ENCODE assay signal across 11 cellular contexts in genomic region chr6:36683145-36683655, GRCh38. TPM values are rescaled to one million over a fixed set of nuclear protein-coding genes. Genes with fewer than 3 reads are reported as not detected.
DNase-seq lines count a peak whose midpoint lies in the region; ATAC-seq and TF ChIP-seq lines count a peak whose summit lies in the region.
"Had no signal": no experiment of that assay in that cellular context is flagged by ENCODE, and none has a peak within 500 bp of the region (broad histone marks: within the 10 kb centered on the region; RNA-seq: fewer than 3 reads in every experiment).

No MANE protein-coding gene starts in this region.

- peaks cover 41% of the 10 kb centered on the region for H3K4me1 Mint-ChIP-seq in activated CD4-positive, alpha-beta T cell treated with anti-CD3 and anti-CD28 coated beads, Interleukin-2, amount 10 ng/mL, durations not matched to agents 24 days and 14 days

- no peak for ATAC-seq in HG03571 (IDR thresholded peaks at IDR 0.05; ENCODE audit: unreplicated experiment)
- no peak for ATAC-seq in HG02970 (IDR thresholded peaks at IDR 0.05; ENCODE audit: low FRiP score, unreplicated experiment)

- peaks cover 29% of the 10 kb centered on the region for H3K36me3 ChIP-seq in fibroblast of lung (ENCODE audit: control insufficient read depth, insufficient read depth, low read length)
- peaks cover 38% of the 10 kb centered on the region for H3K36me3 ChIP-seq in suprapubic skin

- no peaks in the 10 kb centered on the region for H3K27me3 Mint-ChIP-seq in activated CD4-positive, alpha-beta T cell treated with anti-CD3 and anti-CD28 coated beads, Interleukin-2, amount 10 ng/mL, durations not matched to agents 24 days and 14 days

- peaks cover 57% of the 10 kb centered on the region for H3K36me3 Mint-ChIP-seq in activated CD4-positive, alpha-beta T cell treated with anti-CD3 and anti-CD28 coated beads, Interleukin-2, amount 10 ng/mL, durations not matched to agents 24 days and 14 days (ENCODE audit: low read depth)

- intact Hi-C loops in activated CD4-positive, alpha-beta T cell treated with anti-CD3 and anti-CD28 coated beads, Interleukin-2, amount 10 ng/mL, durations not matched to agents 24 days and 14 days (cut with micrococcal nuclease) = loop anchor here (5.0 kb wide), 2 partner anchors 44 to 561 kb away; no protein-coding TSS in a partner anchor

- no peak for TF ChIP-seq CTCF in VCaP (conservative IDR thresholded peaks at IDR 0.05)
- no peak for TF ChIP-seq CTCF in fibroblast of lung (conservative IDR thresholded peaks at IDR 0.05 in 1 of 2, IDR thresholded peaks at IDR 0.05 in 1 of 2; ENCODE audit: low read depth in 1 of 2, low read length in 2 of 2)
- TF ChIP-seq CTCF in suprapubic skin (IDR thresholded peaks at IDR 0.05) = no peak

- H3K4me1 ChIP-seq in fibroblast of lung (ENCODE audit: control insufficient read depth, extremely low read depth, insufficient read depth, low read length) (peaks cover 6% of the 10 kb centered on the region), suprapubic skin (peaks cover 63% of the 10 kb centered on the region)

- no peak overlapping the region for H3K9ac ChIP-seq in fibroblast of lung (ENCODE audit: insufficient read depth, low read length)

- H3K4me2 ChIP-seq in fibroblast of lung (ENCODE audit: extremely low read depth, insufficient read depth, low read length) = peak overlapping the region; percentile 48

- H3K4me3 Mint-ChIP-seq in activated CD4-positive, alpha-beta T cell treated with anti-CD3 and anti-CD28 coated beads, Interleukin-2, amount 10 ng/mL, durations not matched to agents 24 days and 14 days = peak overlapping the region; percentile 67

- H3K27me3 ChIP-seq in fibroblast of lung (ENCODE audit: control insufficient read depth, insufficient read depth, low read length) = no peaks in the 10 kb centered on the region
- H3K27me3 ChIP-seq in suprapubic skin = no peaks in the 10 kb centered on the region

- TF ChIP-seq EP300 in suprapubic skin (IDR thresholded peaks at IDR 0.05) = no peak

- no peak for TF ChIP-seq POLR2A in suprapubic skin (IDR thresholded peaks at IDR 0.05)

- H2AFZ ChIP-seq in fibroblast of lung (ENCODE audit: low read length) = no peak overlapping the region

- no peaks in the 10 kb centered on the region for H3K9me3 ChIP-seq in fibroblast of lung (ENCODE audit: control insufficient read depth, insufficient read depth, low read depth, low read length)
- no peaks in the 10 kb centered on the region for H3K9me3 ChIP-seq in suprapubic skin
- H3K9me3 ChIP-seq: lower lobe of right lung had no signal

- H3K27ac ChIP-seq in VCaP (peak overlapping the region; percentile 76), fibroblast of lung (ENCODE audit: insufficient read depth, low read length) (no peak overlapping the region), suprapubic skin (peak overlapping the region; percentile 75)
- H3K27ac ChIP-seq: lower lobe of right lung had no signal

- peaks cover 3% of the 10 kb centered on the region for H4K20me1 ChIP-seq in fibroblast of lung (ENCODE audit: control insufficient read depth, extremely low read depth, insufficient read depth, low read length)

- WGBS in suprapubic skin = 73% methylated on average over 6 of the region's 6 CpGs

- no peaks in the 10 kb centered on the region for H3K9me3 Mint-ChIP-seq in activated CD4-positive, alpha-beta T cell treated with anti-CD3 and anti-CD28 coated beads, Interleukin-2, amount 10 ng/mL, durations not matched to agents 24 days and 14 days

- no peak for DNase-seq in activated CD4-positive, alpha-beta T cell treated with anti-CD3 and anti-CD28 coated beads, Interleukin-2, amount 10 ng/mL, durations not matched to agents 24 days and 14 days
- DNase-seq in activated CD4-positive, alpha-beta T cell treated with anti-CD3 and anti-CD28 coated beads, Interleukin-2, amount 50 U/mL, for 48 hours = no peak
- DNase-seq in fibroblast of lung (ENCODE audit: low read depth in 2 of 2) = no peak
- DNase-seq in suprapubic skin (ENCODE audit: low spot score in 2 of 2) = no peak
- DNase-seq in iPS-NIHi7 (ENCODE audit: extremely low spot score) = no peak
- DNase-seq: OCI-M1 had no signal

- peaks cover 62% of the 10 kb centered on the region for H3K79me2 ChIP-seq in fibroblast of lung (ENCODE audit: control insufficient read depth, insufficient read depth, low read length)

- peak overlapping the region in 2 of 4 experiments; percentile 74 to 96 for H3K4me3 ChIP-seq in fibroblast of lung (replicated peaks in 1 of 4; ENCODE audit: control extremely low read depth in 1 of 4, insufficient read depth in 1 of 4, low read depth in 3 of 4, low read length in 4 of 4)
- H3K4me3 ChIP-seq in suprapubic skin = no peak overlapping the region

- H3K27ac Mint-ChIP-seq in activated CD4-positive, alpha-beta T cell treated with anti-CD3 and anti-CD28 coated beads, Interleukin-2, amount 10 ng/mL, durations not matched to agents 24 days and 14 days = peak overlapping the region; percentile 79

RNA-seq across cellular contexts. Expression of gene CDKN1A, which starts 4.7 kb away (rescaled TPM):
- total RNA-seq in activated CD4-positive, alpha-beta T cell treated with anti-CD3 and anti-CD28 coated beads, Interleukin-2, amount 10 ng/mL, durations not matched to agents 24 days and 14 days = 77.8 and 82.7 TPM in 2 replicates
- total RNA-seq in fibroblast of lung = 470 and 900 TPM in 2 replicates
- polyA plus RNA-seq in fibroblast of lung = 166 and 238 TPM in 2 replicates
- polyA plus RNA-seq in fibroblast of lung (2012) = 192 and 275 TPM in 2 replicates
- polyA minus RNA-seq in fibroblast of lung (ENCODE audit: low replicate concordance) = 286 and 448 TPM in 2 replicates
- 100 to 1,000 TPM; 138 to 315 (median 207) TPM for total RNA-seq in suprapubic skin

RNA-seq across cellular contexts. Expression of gene RAB44, which starts 14.4 kb away (rescaled TPM):
- 0.07 TPM in 1 of 2 replicates, not detected in the other for total RNA-seq in activated CD4-positive, alpha-beta T cell treated with anti-CD3 and anti-CD28 coated beads, Interleukin-2, amount 10 ng/mL, durations not matched to agents 24 days and 14 days
- total RNA-seq in fibroblast of lung (under 0.01 TPM in 2 replicates), suprapubic skin (1 to 10 TPM in 1 of 4 donors, under 1 TPM in 2, not detected in 1; 0.16 to 1.1 (median 0.17) TPM)
- polyA plus RNA-seq in fibroblast of lung = 0.03 TPM in 1 of 2 replicates, not detected in the other
- not detected in 2 replicates for polyA plus RNA-seq in fibroblast of lung (2012)
- polyA minus RNA-seq in fibroblast of lung (ENCODE audit: low replicate concordance) = not detected in 2 replicates
- total RNA-seq: LHCN-M2 had no signal
